ENCODE assay signal across 2 cellular contexts in the genomic region with DNA sequence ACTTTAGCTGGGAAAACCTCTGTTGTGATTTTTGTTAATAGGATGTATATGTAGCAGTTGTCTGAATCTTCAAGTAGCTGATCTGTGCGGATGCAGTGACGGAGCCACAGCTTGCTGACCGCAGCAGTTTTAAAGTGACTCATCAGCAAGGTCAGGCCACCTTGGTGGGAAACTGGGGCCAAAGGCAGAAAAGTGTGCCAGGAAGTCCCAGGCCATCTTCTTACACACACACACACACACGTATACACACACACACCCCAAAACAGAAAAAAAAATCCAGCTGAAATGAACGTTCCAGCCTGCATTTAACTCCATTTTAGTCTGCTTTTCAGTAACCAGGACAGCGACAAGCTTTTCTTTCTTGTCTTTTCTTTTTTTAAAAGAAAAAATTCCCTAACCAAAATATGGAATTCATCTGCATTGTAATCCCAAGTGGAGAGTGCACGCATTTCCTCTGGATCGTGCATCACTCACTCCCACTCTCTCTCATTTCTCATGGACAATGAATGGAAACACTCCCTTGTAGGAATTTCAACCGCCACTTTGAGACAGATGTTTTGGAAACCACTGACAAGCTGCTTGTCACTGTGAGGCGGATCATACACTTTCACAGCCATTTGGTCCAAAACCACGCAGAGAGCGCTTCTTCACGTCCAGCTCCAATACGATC.
TF ChIP-seq lines count a peak whose summit lies in the region.

No MANE protein-coding gene starts in this region.

TF ChIP-seq in GM23338, 12 proteins besides CTCF, POLR2A, EP300 and RAD21 (continued from another document and continues in another):
- TF ChIP-seq, protein P1, sequence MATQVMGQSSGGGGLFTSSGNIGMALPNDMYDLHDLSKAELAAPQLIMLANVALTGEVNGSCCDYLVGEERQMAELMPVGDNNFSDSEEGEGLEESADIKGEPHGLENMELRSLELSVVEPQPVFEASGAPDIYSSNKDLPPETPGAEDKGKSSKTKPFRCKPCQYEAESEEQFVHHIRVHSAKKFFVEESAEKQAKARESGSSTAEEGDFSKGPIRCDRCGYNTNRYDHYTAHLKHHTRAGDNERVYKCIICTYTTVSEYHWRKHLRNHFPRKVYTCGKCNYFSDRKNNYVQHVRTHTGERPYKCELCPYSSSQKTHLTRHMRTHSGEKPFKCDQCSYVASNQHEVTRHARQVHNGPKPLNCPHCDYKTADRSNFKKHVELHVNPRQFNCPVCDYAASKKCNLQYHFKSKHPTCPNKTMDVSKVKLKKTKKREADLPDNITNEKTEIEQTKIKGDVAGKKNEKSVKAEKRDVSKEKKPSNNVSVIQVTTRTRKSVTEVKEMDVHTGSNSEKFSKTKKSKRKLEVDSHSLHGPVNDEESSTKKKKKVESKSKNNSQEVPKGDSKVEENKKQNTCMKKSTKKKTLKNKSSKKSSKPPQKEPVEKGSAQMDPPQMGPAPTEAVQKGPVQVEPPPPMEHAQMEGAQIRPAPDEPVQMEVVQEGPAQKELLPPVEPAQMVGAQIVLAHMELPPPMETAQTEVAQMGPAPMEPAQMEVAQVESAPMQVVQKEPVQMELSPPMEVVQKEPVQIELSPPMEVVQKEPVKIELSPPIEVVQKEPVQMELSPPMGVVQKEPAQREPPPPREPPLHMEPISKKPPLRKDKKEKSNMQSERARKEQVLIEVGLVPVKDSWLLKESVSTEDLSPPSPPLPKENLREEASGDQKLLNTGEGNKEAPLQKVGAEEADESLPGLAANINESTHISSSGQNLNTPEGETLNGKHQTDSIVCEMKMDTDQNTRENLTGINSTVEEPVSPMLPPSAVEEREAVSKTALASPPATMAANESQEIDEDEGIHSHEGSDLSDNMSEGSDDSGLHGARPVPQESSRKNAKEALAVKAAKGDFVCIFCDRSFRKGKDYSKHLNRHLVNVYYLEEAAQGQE (IDR thresholded peaks at IDR 0.05; ENCODE audit: unreplicated experiment) = no peak
- TF ChIP-seq ZNF331 (CRISPR knock-in tag; IDR thresholded peaks at IDR 0.05; ENCODE audit: low read depth) = no peak
- TF ChIP-seq, protein P2, sequence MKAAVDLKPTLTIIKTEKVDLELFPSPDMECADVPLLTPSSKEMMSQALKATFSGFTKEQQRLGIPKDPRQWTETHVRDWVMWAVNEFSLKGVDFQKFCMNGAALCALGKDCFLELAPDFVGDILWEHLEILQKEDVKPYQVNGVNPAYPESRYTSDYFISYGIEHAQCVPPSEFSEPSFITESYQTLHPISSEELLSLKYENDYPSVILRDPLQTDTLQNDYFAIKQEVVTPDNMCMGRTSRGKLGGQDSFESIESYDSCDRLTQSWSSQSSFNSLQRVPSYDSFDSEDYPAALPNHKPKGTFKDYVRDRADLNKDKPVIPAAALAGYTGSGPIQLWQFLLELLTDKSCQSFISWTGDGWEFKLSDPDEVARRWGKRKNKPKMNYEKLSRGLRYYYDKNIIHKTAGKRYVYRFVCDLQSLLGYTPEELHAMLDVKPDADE (IDR thresholded peaks at IDR 0.05) = no peak
- TF ChIP-seq POLR2AphosphoS5 (IDR thresholded peaks at IDR 0.05; ENCODE audit: low read depth) = no peak
- TF ChIP-seq NANOG (IDR thresholded peaks at IDR 0.05; ENCODE audit: borderline replicate concordance) = no peak
- TF ChIP-seq EZH2 (IDR thresholded peaks at IDR 0.05; ENCODE audit: low read depth, unreplicated experiment) = no peak
- TF ChIP-seq, protein P3, sequence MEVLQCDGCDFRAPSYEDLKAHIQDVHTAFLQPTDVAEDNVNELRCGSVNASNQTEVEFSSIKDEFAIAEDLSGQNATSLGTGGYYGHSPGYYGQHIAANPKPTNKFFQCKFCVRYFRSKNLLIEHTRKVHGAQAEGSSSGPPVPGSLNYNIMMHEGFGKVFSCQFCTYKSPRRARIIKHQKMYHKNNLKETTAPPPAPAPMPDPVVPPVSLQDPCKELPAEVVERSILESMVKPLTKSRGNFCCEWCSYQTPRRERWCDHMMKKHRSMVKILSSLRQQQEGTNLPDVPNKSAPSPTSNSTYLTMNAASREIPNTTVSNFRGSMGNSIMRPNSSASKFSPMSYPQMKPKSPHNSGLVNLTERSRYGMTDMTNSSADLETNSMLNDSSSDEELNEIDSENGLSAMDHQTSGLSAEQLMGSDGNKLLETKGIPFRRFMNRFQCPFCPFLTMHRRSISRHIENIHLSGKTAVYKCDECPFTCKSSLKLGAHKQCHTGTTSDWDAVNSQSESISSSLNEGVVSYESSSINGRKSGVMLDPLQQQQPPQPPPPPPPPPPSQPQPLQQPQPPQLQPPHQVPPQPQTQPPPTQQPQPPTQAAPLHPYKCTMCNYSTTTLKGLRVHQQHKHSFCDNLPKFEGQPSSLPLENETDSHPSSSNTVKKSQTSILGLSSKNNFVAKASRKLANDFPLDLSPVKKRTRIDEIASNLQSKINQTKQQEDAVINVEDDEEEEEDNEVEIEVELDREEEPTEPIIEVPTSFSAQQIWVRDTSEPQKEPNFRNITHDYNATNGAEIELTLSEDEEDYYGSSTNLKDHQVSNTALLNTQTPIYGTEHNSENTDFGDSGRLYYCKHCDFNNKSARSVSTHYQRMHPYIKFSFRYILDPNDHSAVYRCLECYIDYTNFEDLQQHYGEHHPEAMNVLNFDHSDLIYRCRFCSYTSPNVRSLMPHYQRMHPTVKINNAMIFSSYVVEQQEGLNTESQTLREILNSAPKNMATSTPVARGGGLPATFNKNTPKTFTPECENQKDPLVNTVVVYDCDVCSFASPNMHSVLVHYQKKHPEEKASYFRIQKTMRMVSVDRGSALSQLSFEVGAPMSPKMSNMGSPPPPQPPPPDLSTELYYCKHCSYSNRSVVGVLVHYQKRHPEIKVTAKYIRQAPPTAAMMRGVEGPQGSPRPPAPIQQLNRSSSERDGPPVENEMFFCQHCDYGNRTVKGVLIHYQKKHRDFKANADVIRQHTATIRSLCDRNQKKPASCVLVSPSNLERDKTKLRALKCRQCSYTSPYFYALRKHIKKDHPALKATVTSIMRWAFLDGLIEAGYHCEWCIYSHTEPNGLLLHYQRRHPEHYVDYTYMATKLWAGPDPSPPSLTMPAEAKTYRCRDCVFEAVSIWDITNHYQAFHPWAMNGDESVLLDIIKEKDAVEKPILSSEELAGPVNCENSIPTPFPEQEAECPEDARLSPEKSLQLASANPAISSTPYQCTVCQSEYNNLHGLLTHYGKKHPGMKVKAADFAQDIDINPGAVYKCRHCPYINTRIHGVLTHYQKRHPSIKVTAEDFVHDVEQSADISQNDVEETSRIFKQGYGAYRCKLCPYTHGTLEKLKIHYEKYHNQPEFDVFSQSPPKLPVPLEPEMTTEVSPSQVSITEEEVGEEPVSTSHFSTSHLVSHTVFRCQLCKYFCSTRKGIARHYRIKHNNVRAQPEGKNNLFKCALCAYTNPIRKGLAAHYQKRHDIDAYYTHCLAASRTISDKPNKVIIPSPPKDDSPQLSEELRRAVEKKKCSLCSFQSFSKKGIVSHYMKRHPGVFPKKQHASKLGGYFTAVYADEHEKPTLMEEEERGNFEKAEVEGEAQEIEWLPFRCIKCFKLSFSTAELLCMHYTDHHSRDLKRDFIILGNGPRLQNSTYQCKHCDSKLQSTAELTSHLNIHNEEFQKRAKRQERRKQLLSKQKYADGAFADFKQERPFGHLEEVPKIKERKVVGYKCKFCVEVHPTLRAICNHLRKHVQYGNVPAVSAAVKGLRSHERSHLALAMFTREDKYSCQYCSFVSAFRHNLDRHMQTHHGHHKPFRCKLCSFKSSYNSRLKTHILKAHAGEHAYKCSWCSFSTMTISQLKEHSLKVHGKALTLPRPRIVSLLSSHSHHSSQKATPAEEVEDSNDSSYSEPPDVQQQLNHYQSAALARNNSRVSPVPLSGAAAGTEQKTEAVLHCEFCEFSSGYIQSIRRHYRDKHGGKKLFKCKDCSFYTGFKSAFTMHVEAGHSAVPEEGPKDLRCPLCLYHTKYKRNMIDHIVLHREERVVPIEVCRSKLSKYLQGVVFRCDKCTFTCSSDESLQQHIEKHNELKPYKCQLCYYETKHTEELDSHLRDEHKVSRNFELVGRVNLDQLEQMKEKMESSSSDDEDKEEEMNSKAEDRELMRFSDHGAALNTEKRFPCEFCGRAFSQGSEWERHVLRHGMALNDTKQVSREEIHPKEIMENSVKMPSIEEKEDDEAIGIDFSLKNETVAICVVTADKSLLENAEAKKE (CRISPR knock-in tag; IDR thresholded peaks at IDR 0.05) = no peak
- no peak for TF ChIP-seq JUNB (IDR thresholded peaks at IDR 0.05; ENCODE audit: unreplicated experiment)

TF ChIP-seq in K562, 482 proteins besides CTCF, POLR2A, EP300 and RAD21 (continues in another document):
- TF ChIP-seq, protein P4, sequence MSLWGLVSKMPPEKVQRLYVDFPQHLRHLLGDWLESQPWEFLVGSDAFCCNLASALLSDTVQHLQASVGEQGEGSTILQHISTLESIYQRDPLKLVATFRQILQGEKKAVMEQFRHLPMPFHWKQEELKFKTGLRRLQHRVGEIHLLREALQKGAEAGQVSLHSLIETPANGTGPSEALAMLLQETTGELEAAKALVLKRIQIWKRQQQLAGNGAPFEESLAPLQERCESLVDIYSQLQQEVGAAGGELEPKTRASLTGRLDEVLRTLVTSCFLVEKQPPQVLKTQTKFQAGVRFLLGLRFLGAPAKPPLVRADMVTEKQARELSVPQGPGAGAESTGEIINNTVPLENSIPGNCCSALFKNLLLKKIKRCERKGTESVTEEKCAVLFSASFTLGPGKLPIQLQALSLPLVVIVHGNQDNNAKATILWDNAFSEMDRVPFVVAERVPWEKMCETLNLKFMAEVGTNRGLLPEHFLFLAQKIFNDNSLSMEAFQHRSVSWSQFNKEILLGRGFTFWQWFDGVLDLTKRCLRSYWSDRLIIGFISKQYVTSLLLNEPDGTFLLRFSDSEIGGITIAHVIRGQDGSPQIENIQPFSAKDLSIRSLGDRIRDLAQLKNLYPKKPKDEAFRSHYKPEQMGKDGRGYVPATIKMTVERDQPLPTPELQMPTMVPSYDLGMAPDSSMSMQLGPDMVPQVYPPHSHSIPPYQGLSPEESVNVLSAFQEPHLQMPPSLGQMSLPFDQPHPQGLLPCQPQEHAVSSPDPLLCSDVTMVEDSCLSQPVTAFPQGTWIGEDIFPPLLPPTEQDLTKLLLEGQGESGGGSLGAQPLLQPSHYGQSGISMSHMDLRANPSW (CRISPR knock-in tag; IDR thresholded peaks at IDR 0.05) = no peak
- TF ChIP-seq MTA2 (IDR thresholded peaks at IDR 0.05; ENCODE audit: low read depth) = no peak
- no peak for TF ChIP-seq PHF8 (IDR thresholded peaks at IDR 0.05; ENCODE audit: borderline replicate concordance, low read length)
- no peak for TF ChIP-seq ZNF584 (CRISPR knock-in tag; IDR thresholded peaks at IDR 0.05; ENCODE audit: low read depth)
- TF ChIP-seq ZNF316 (IDR thresholded peaks at IDR 0.05) = peak; percentile 91
- TF ChIP-seq, protein P5, sequence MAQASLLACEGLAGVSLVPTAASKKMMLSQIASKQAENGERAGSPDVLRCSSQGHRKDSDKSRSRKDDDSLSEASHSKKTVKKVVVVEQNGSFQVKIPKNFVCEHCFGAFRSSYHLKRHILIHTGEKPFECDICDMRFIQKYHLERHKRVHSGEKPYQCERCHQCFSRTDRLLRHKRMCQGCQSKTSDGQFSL (CRISPR knock-in tag; IDR thresholded peaks at IDR 0.05) = no peak
- TF ChIP-seq, protein P5 (tag; IDR thresholded peaks at IDR 0.05) = no peak
- TF ChIP-seq ZNF239 (CRISPR knock-in tag; IDR thresholded peaks at IDR 0.05) = no peak
- TF ChIP-seq ZNF445 (CRISPR knock-in tag; IDR thresholded peaks at IDR 0.05; ENCODE audit: low read depth) = no peak
- TF ChIP-seq ZNF561 (CRISPR knock-in tag; conservative IDR thresholded peaks at IDR 0.05) = no peak
- no peak for TF ChIP-seq NFYB (IDR thresholded peaks at IDR 0.05; ENCODE audit: extremely low read depth, insufficient read length)
- no peak for TF ChIP-seq LCOR (CRISPR knock-in tag; IDR thresholded peaks at IDR 0.05)
- TF ChIP-seq, protein P6, sequence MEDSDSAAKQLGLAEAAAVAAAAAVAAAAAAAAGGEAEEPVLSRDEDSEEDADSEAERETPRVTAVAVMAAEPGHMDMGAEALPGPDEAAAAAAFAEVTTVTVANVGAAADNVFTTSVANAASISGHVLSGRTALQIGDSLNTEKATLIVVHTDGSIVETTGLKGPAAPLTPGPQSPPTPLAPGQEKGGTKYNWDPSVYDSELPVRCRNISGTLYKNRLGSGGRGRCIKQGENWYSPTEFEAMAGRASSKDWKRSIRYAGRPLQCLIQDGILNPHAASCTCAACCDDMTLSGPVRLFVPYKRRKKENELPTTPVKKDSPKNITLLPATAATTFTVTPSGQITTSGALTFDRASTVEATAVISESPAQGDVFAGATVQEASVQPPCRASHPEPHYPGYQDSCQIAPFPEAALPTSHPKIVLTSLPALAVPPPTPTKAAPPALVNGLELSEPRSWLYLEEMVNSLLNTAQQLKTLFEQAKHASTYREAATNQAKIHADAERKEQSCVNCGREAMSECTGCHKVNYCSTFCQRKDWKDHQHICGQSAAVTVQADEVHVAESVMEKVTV (CRISPR knock-in tag; IDR thresholded peaks at IDR 0.05) = no peak
- TF ChIP-seq MAFK (IDR thresholded peaks at IDR 0.05; ENCODE audit: low read length) = peak; percentile 96
- TF ChIP-seq, protein P7, sequence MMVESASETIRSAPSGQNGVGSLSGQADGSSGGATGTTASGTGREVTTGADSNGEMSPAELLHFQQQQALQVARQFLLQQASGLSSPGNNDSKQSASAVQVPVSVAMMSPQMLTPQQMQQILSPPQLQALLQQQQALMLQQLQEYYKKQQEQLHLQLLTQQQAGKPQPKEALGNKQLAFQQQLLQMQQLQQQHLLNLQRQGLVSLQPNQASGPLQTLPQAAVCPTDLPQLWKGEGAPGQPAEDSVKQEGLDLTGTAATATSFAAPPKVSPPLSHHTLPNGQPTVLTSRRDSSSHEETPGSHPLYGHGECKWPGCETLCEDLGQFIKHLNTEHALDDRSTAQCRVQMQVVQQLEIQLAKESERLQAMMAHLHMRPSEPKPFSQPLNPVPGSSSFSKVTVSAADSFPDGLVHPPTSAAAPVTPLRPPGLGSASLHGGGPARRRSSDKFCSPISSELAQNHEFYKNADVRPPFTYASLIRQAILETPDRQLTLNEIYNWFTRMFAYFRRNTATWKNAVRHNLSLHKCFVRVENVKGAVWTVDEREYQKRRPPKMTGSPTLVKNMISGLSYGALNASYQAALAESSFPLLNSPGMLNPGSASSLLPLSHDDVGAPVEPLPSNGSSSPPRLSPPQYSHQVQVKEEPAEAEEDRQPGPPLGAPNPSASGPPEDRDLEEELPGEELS (CRISPR knock-in tag; IDR thresholded peaks at IDR 0.05; ENCODE audit: borderline replicate concordance) = no peak
- TF ChIP-seq THRAP3 (IDR thresholded peaks at IDR 0.05; ENCODE audit: borderline replicate concordance) = no peak
- no peak for TF ChIP-seq ZNF282 (CRISPR knock-in tag; IDR thresholded peaks at IDR 0.05)
- TF ChIP-seq MAFG (tag; conservative IDR thresholded peaks at IDR 0.05) = peak; percentile 77
- TF ChIP-seq FOSL1 (tag; conservative IDR thresholded peaks at IDR 0.05) = peak; percentile 72
- TF ChIP-seq POLR2AphosphoS2 (IDR thresholded peaks at IDR 0.05; ENCODE audit: low read length) = no peak
- TF ChIP-seq, protein P8, sequence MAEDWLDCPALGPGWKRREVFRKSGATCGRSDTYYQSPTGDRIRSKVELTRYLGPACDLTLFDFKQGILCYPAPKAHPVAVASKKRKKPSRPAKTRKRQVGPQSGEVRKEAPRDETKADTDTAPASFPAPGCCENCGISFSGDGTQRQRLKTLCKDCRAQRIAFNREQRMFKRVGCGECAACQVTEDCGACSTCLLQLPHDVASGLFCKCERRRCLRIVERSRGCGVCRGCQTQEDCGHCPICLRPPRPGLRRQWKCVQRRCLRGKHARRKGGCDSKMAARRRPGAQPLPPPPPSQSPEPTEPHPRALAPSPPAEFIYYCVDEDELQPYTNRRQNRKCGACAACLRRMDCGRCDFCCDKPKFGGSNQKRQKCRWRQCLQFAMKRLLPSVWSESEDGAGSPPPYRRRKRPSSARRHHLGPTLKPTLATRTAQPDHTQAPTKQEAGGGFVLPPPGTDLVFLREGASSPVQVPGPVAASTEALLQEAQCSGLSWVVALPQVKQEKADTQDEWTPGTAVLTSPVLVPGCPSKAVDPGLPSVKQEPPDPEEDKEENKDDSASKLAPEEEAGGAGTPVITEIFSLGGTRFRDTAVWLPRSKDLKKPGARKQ (CRISPR knock-in tag; IDR thresholded peaks at IDR 0.05) = no peak
- TF ChIP-seq C11orf30 (IDR thresholded peaks at IDR 0.05; ENCODE audit: low read depth) = peak; percentile 91
- TF ChIP-seq PPARD (CRISPR knock-in tag; IDR thresholded peaks at IDR 0.05) = no peak
